Comparison of ENCODE assay signal across 8 cellular contexts in genomic region chr20:63735859-63736718, GRCh38. TPM values are rescaled to one million over a fixed set of nuclear protein-coding genes. Genes with fewer than 3 reads are reported as not detected.
DNase-seq lines count a peak whose midpoint lies in the region; ATAC-seq, FAIRE-seq and TF ChIP-seq lines count a peak whose summit lies in the region.

Gene LIME1, plus strand, starts transcription at chr20:63736664. Its CDS starts 886 bp downstream, at chr20:63737550.

- peaks cover 9% of the 10 kb centered on the region in 3 donors for H3K4me1 Mint-ChIP-seq in IgD-negative memory B cell
- peaks cover 23% of the 10 kb centered on the region for H3K4me1 Mint-ChIP-seq in activated T-cell treated with anti-CD3 and anti-CD28 coated beads, Interleukin-2, amount 50 U/mL, for 4 hours (ENCODE audit: low read depth)

- peak within 1 kb of the TSS; percentile 99 for H3K4me2 ChIP-seq in BLaER1
- peak within 1 kb of the TSS; percentile 22 for H3K4me2 ChIP-seq in keratinocyte (ENCODE audit: control insufficient read depth, extremely low read depth, insufficient read depth, low read depth, low read length)

- H3K27me3 Mint-ChIP-seq in IgD-negative memory B cell: no peaks in the 10 kb centered on the region
- H3K27me3 Mint-ChIP-seq in activated T-cell treated with anti-CD3 and anti-CD28 coated beads, Interleukin-2, amount 50 U/mL, for 4 hours (ENCODE audit: low read depth): no peaks in the 10 kb centered on the region

- no peaks in the 10 kb centered on the region for H3K9me3 ChIP-seq in BLaER1
- H3K9me3 ChIP-seq in keratinocyte (ENCODE audit: control insufficient read depth, low read depth, low read length): no peaks in the 10 kb centered on the region

- H4K20me1 ChIP-seq in BLaER1: peaks cover 32% of the 10 kb centered on the region
- no peaks in the 10 kb centered on the region for H4K20me1 ChIP-seq in keratinocyte (ENCODE audit: control insufficient read depth, extremely low read depth, insufficient read depth, low read length)

- H3K36me3 Mint-ChIP-seq in IgD-negative memory B cell: no peaks in the 10 kb centered on the region
- H3K36me3 Mint-ChIP-seq in activated T-cell treated with anti-CD3 and anti-CD28 coated beads, Interleukin-2, amount 50 U/mL, for 4 hours (ENCODE audit: insufficient read depth): peaks cover 6% of the 10 kb centered on the region

- no peak for FAIRE-seq in keratinocyte (lab: Jason Lieb, UNC)

- H3K36me3 ChIP-seq in BLaER1 (peaks cover 29% of the 10 kb centered on the region), keratinocyte (ENCODE audit: control insufficient read depth in 2 of 2, extremely low read depth in 1 of 2, insufficient read depth in 2 of 2, low read length in 2 of 2) (peaks cover 16 to 23% of the 10 kb centered on the region in 2 experiments)

- peak; percentile 62 for DNase-seq in activated T-cell treated with anti-CD3 and anti-CD28 coated beads, Interleukin-2, amount 50 U/mL, for 4 hours
- DNase-seq in keratinocyte (ENCODE audit: low read depth, low spot score) (no peak), dedifferentiated amniotic fluid mesenchymal stem cell (ENCODE audit: extremely low spot score) (no peak), NCI-H774 (lab: John Stamatoyannopoulos, UW) (no peak)
- DNase-seq in stimulated activated naive CD4-positive, alpha-beta T cell treated with Interleukin-2 at 50 U/mL for 16 hours (lab: John Stamatoyannopoulos, UW): peak; percentile 66

- H2AFZ ChIP-seq in keratinocyte (ENCODE audit: control insufficient read depth, low read length): no peak within 1 kb of the TSS

- TF ChIP-seq CTCF in keratinocyte (optimal IDR thresholded peaks at IDR 0.05 in 1 of 3, IDR thresholded peaks at IDR 0.05 in 1 of 3, conservative IDR thresholded peaks at IDR 0.05 in 1 of 3; ENCODE audit: extremely low read depth in 1 of 3, insufficient read depth in 2 of 3, low read length in 3 of 3): no peak

- H3K9ac ChIP-seq in BLaER1 (peak within 1 kb of the TSS; percentile 75), keratinocyte (ENCODE audit: control insufficient read depth, extremely low read depth, insufficient read depth, low read length) (no peak within 1 kb of the TSS)

- H3K9me3 Mint-ChIP-seq in IgD-negative memory B cell: no peaks in the 10 kb centered on the region
- H3K9me3 Mint-ChIP-seq in activated T-cell treated with anti-CD3 and anti-CD28 coated beads, Interleukin-2, amount 50 U/mL, for 4 hours: no peaks in the 10 kb centered on the region

- H3K4me3 ChIP-seq in BLaER1 (peak within 1 kb of the TSS; percentile 77), keratinocyte (ENCODE audit: control insufficient read depth in 2 of 3, extremely low read depth in 1 of 3, insufficient read depth in 2 of 3, low read depth in 1 of 3, low read length in 3 of 3) (no peak within 1 kb of the TSS)

- no peaks in the 10 kb centered on the region for H3K9me1 ChIP-seq in keratinocyte (ENCODE audit: control insufficient read depth, extremely low read depth, insufficient read depth, low read length)

- H3K79me2 ChIP-seq in keratinocyte (ENCODE audit: control insufficient read depth, insufficient read depth, low read length): peaks cover 15% of the 10 kb centered on the region

- ATAC-seq in activated T-cell treated with anti-CD3 and anti-CD28 coated beads, Interleukin-2, amount 50 U/mL, for 4 hours: peak; percentile 36 to 40
- no peak for ATAC-seq in HG03025 (IDR thresholded peaks at IDR 0.05; ENCODE audit: low FRiP score, unreplicated experiment)

- H3K27ac Mint-ChIP-seq in IgD-negative memory B cell: peak within 1 kb of the TSS; percentile 81 to 97 (median 92)

- dilution Hi-C loops in keratinocyte (cut with MboI; ENCODE audit: extremely low pct_ligation_motif_present, low sequenced_read_pairs): no loop called here

- peak within 1 kb of the TSS; percentile 79 to 95 (median 88) for H3K4me3 Mint-ChIP-seq in IgD-negative memory B cell
- peak within 1 kb of the TSS; percentile 77 for H3K4me3 Mint-ChIP-seq in activated T-cell treated with anti-CD3 and anti-CD28 coated beads, Interleukin-2, amount 50 U/mL, for 4 hours

- no peaks in the 10 kb centered on the region for H3K27me3 ChIP-seq in BLaER1
- no peaks in the 10 kb centered on the region for H3K27me3 ChIP-seq in keratinocyte (ENCODE audit: control insufficient read depth, extremely low read depth, insufficient read depth, low read length)

- H3K27ac ChIP-seq in BLaER1 (peak within 1 kb of the TSS; percentile 85), keratinocyte (ENCODE audit: control insufficient read depth, insufficient read depth, low read length) (no peak within 1 kb of the TSS)

- peaks cover 87% of the 10 kb centered on the region for H3K4me1 ChIP-seq in BLaER1
- peaks cover 21% of the 10 kb centered on the region for H3K4me1 ChIP-seq in keratinocyte (ENCODE audit: control insufficient read depth, extremely low read depth, insufficient read depth, low read length)

RNA-seq across cellular contexts. Expression of gene LIME1, which starts in this region (rescaled TPM):
- polyA plus RNA-seq in IgD-negative memory B cell (81.2 TPM), keratinocyte (0.60 to 3.5 TPM (median 0.75 TPM) in 3 replicates)
- 10 to 100 TPM in 1 of 3 donors, 1 to 10 TPM in 2; 7.1 to 10.4 (median 9.3) TPM for total RNA-seq in activated T-cell treated with anti-CD3 and anti-CD28 coated beads, Interleukin-2, amount 50 U/mL, for 4 hours
- polyA plus RNA-seq in keratinocyte (2011; ENCODE audit: low read depth): 0.29 TPM
- polyA plus RNA-seq in keratinocyte (2011; cell fraction: cytosol; rRNA removed): 0.13 and 1.2 TPM in 2 replicates
- polyA plus RNA-seq in keratinocyte (2011; cell fraction: nucleus; rRNA removed): 9.4 and 13.5 TPM in 2 replicates
- 1.5 TPM in 2 replicates for polyA plus RNA-seq in keratinocyte (2012; ENCODE audit: low replicate concordance)
- 0.45 to 0.59 TPM (median 0.52 TPM) in 3 replicates for polyA minus RNA-seq in keratinocyte
- polyA minus RNA-seq in keratinocyte (2011; cell fraction: cytosol; rRNA and poly(A)+ RNA removed): not detected
- polyA minus RNA-seq in keratinocyte (2011; cell fraction: nucleus; rRNA and poly(A)+ RNA removed): 3.3 and 6.1 TPM in 2 replicates

Comparison
In these comparisons a context has a peak if more than half of its experiments do, and no peak if none do; other contexts are left out.
1. DNase-seq: peak in activated T-cell treated with anti-CD3 and anti-CD28 coated beads, Interleukin-2, amount 50 U/mL, for 4 hours (single experiment) and stimulated activated naive CD4-positive, alpha-beta T cell treated with Interleukin-2 at 50 U/mL for 16 hours (single experiment); none in keratinocyte (single experiment), dedifferentiated amniotic fluid mesenchymal stem cell (single experiment) and NCI-H774 (single experiment).